8 cellular contexts compared by ENCODE assay signal in the genomic region with DNA sequence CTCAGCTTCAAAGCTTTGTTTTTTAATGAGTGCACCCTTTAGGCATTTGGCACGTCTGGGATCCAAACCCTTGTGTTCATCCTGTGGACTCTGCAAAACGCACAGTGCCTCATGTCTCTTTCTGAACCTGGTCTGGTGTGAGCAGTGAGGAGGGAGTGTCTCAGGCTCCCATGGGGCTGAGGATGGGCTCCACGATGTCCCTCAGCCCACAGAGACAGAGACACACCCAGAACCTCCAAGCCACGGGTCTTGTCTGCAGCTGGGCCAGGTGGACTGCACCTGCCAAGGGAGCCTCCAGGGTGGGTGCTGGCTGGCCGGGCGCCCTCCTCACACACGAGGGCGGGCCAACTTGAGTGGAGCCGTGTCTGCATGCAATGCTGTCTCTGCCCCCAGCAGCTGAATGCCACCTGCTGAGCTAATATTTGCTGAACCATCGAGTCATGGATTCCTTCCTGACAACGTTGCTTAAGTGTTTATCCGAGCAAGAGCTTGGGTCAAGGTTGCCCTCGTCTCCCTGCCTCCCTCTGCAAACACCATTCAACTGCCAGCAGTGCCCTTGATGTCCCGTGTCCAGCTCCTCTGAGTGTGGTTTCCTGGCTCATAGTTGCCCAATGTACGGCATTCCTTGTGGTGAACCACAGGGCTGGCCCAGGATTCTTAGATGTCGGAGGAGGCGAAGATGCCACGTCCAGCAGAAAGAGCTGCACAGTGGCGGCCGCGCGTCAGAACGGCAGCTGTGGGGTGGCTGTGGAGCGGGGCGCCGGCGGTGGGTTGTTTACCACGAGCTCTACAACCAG. TPM values are rescaled to one million over a fixed set of nuclear protein-coding genes. Genes with fewer than 3 reads are reported as not detected.
DNase-seq lines count a peak whose midpoint lies in the region; ATAC-seq and TF ChIP-seq lines count a peak whose summit lies in the region.

No MANE protein-coding gene starts in this region.

- TF ChIP-seq CTCF in neural progenitor cell (IDR thresholded peaks at IDR 0.05) = no peak

- ATAC-seq in left lobe of liver = peak; percentile 21

- H3K27me3 Mint-ChIP-seq in neural progenitor cell (ENCODE audit: insufficient read depth, low read depth) = peaks cover 6% of the 10 kb centered on the region

- no peak overlapping the region for H3K27ac Mint-ChIP-seq in neural progenitor cell

- no peaks in the 10 kb centered on the region for H4K20me1 ChIP-seq in neural progenitor cell (ENCODE audit: low read depth)

- H3K79me2 ChIP-seq in neural progenitor cell (ENCODE audit: low read depth) = no peaks in the 10 kb centered on the region

- no peaks in the 10 kb centered on the region for H3F3A ChIP-seq in neural progenitor cell (ENCODE audit: low read depth)

- H3K36me3 ChIP-seq in neural progenitor cell = no peaks in the 10 kb centered on the region

- H3K4me1 ChIP-seq in neural progenitor cell = peaks cover 11% of the 10 kb centered on the region

- H3K4me3 ChIP-seq in neural progenitor cell = no peak overlapping the region

- H3K9me3 ChIP-seq in neural progenitor cell (ENCODE audit: low read depth) = no peaks in the 10 kb centered on the region

- no peak overlapping the region for H3K27ac ChIP-seq in neural progenitor cell

- no peaks in the 10 kb centered on the region for H3K27me3 ChIP-seq in neural progenitor cell

- H3K4me3 Mint-ChIP-seq in neural progenitor cell = no peak overlapping the region

- no peak overlapping the region for H3K9ac ChIP-seq in neural progenitor cell

- H3K4me2 ChIP-seq in neural progenitor cell = no peak overlapping the region

- no peaks in the 10 kb centered on the region for H3K36me3 Mint-ChIP-seq in neural progenitor cell

- H3K9me3 Mint-ChIP-seq in neural progenitor cell = no peaks in the 10 kb centered on the region

- DNase-seq in Ammon's horn (ENCODE audit: low spot score) = peak; percentile 1
- DNase-seq in HT-29 (ENCODE audit: low spot score) = peak; percentile 96
- DNase-seq in T1000 (lab: John Stamatoyannopoulos, UW) = peak; percentile 70
- DNase-seq in left lobe of liver (ENCODE audit: low spot score) = peak; percentile 42
- no peak for DNase-seq in neural progenitor cell (ENCODE audit: low spot score)
- DNase-seq in HuH-7.5 (ENCODE audit: low spot score) = no peak
- DNase-seq in activated CD4-positive, alpha-beta T cell treated with anti-CD3 and anti-CD28 coated beads, Interleukin-2, amount 50 U/mL, for 1 hour = no peak
- no peak for DNase-seq in NCI-H1694 treated with DMSO at 0.1 percent for 48 hours (lab: John Stamatoyannopoulos, UW)

- H2AFZ ChIP-seq in neural progenitor cell (replicated peaks) = no peak overlapping the region

- peaks cover 17% of the 10 kb centered on the region for H3K4me1 Mint-ChIP-seq in neural progenitor cell

RNA-seq across cellular contexts. Expression of a gene that starts 31.4 kb away (rescaled TPM):
- total RNA-seq in HT-29 (2014; rRNA removed; shearing (Covaris generic)) = 48.9 and 49.1 TPM in 2 replicates
- total RNA-seq in left lobe of liver (8.9 TPM), neural progenitor cell (ENCODE audit: low replicate concordance) (76.5 and 108 TPM in 2 replicates)

Comparison
In these comparisons a context has a peak if more than half of its experiments do, and no peak if none do; other contexts are left out.
1. DNase-seq: peak in Ammon's horn (single experiment), HT-29 (single experiment), T1000 (single experiment) and left lobe of liver (single experiment); none in neural progenitor cell (single experiment), HuH-7.5 (single experiment), activated CD4-positive, alpha-beta T cell treated with anti-CD3 and anti-CD28 coated beads, Interleukin-2, amount 50 U/mL, for 1 hour (single experiment) and NCI-H1694 treated with DMSO at 0.1 percent for 48 hours (single experiment).